Comparison of ENCODE assay signal across 24 cellular contexts in genomic region chr16:7227193-7227825, GRCh38.
DNase-seq lines count a peak whose midpoint lies in the region; ATAC-seq, FAIRE-seq and TF ChIP-seq lines count a peak whose summit lies in the region.
"Had no signal": no experiment of that assay in that cellular context is flagged by ENCODE, and none has a peak within 500 bp of the region (broad histone marks: within the 10 kb centered on the region; RNA-seq: fewer than 3 reads in every experiment).

No MANE protein-coding gene starts in this region.

- 14 to 23% methylated on average over 14 to 15 of the region's 15 CpGs for WGBS in ectodermal cell, 2 experiments
- WGBS in lung, 2 donors: 13 to 23% methylated on average over 15 of the region's 15 CpGs

- H3K36me3 ChIP-seq in ectodermal cell (ENCODE audit: control insufficient read depth, insufficient read depth, low read length) (no peaks in the 10 kb centered on the region), lung (ENCODE audit: control insufficient read depth in 2 of 2, insufficient read depth in 2 of 2, low read length in 2 of 2) (no peaks in the 10 kb centered on the region)
- H3K36me3 ChIP-seq: colonic mucosa, heart right ventricle, MG63, Peyer's patch, transverse colon had no signal

- TF ChIP-seq CTCF in lung (IDR thresholded peaks at IDR 0.05; ENCODE audit: control extremely low read depth, extremely low read depth) (no peak), coronary artery (IDR thresholded peaks at IDR 0.05) (no peak)

- no peak for FAIRE-seq in urothelium cell line (lab: Jason Lieb, UNC)
- FAIRE-seq: GM18507 had no signal

- H3K4me1 ChIP-seq in ectodermal cell (ENCODE audit: control insufficient read depth, insufficient read depth, low read length) (peaks cover 7% of the 10 kb centered on the region), lung (ENCODE audit: control insufficient read depth in 2 of 2, insufficient read depth in 2 of 2, low read length in 2 of 2) (peaks cover 0 to 2% of the 10 kb centered on the region in 2 donors)
- H3K4me1 ChIP-seq: colonic mucosa, heart right ventricle, Peyer's patch, transverse colon had no signal

- H3K27me3 ChIP-seq in ectodermal cell (ENCODE audit: control insufficient read depth, insufficient read depth, low read length, poor library complexity, severe bottlenecking): no peaks in the 10 kb centered on the region
- no peaks in the 10 kb centered on the region for H3K27me3 ChIP-seq in lung (ENCODE audit: control insufficient read depth, insufficient read depth)
- H3K27me3 ChIP-seq: colonic mucosa, MG63, Peyer's patch, transverse colon had no signal

- no peak for ATAC-seq in lung (ENCODE audit: insufficient read depth, low FRiP score)
- no peak for ATAC-seq in HG03196 (IDR thresholded peaks at IDR 0.05; ENCODE audit: unreplicated experiment)
- ATAC-seq: heart right ventricle had no signal

- H3K27ac ChIP-seq in ectodermal cell (ENCODE audit: insufficient read depth, low read depth, low read length, poor library complexity, severe bottlenecking) (no peak overlapping the region), lung (ENCODE audit: low read depth in 1 of 2, low read length in 1 of 2) (no peak overlapping the region), coronary artery (no peak overlapping the region)
- H3K27ac ChIP-seq: 22Rv1, colonic mucosa, heart right ventricle, Peyer's patch, transverse colon had no signal

- peak overlapping the region; percentile 5 for H3K4me3 ChIP-seq in ectodermal cell (ENCODE audit: insufficient read depth, low read depth, low read length)
- no peak overlapping the region for H3K4me3 ChIP-seq in lung
- no peak overlapping the region for H3K4me3 ChIP-seq in coronary artery
- H3K4me3 ChIP-seq: colonic mucosa, heart right ventricle, MG63, Peyer's patch, transverse colon had no signal

- no peaks in the 10 kb centered on the region for H3K9me3 ChIP-seq in ectodermal cell (ENCODE audit: control insufficient read depth, low read length)
- H3K9me3 ChIP-seq in lung (ENCODE audit: control insufficient read depth in 2 of 2, insufficient read depth in 1 of 2, low read length in 1 of 2): peaks cover 0 to 2% of the 10 kb centered on the region in 2 donors
- H3K9me3 ChIP-seq: colonic mucosa, heart right ventricle, MG63, transverse colon had no signal

- DNase-seq in NCI-H1436 (lab: John Stamatoyannopoulos, UW): peak; percentile 32
- DNase-seq in NCI-H1436 treated with DMSO at 0.1 percent for 48 hours (lab: John Stamatoyannopoulos, UW): no peak
- DNase-seq in lung (ENCODE audit: low spot score): peak; percentile 31
- DNase-seq in urothelium cell line (ENCODE audit: low spot score): peak; percentile 40
- no peak for DNase-seq in GDM1 (lab: John Stamatoyannopoulos, UW)
- no peak for DNase-seq in coronary artery (ENCODE audit: low spot score)
- DNase-seq: activated CD4-positive, alpha-beta T cell treated with anti-CD3 and anti-CD28 coated beads, Interleukin-2, amount 10 ng/mL, durations not matched to agents 7 days and 5 days; activated gamma-delta T cell treated with Interleukin-2 at 50 U/mL for 16 hours; AML-193; CD8-positive, alpha-beta memory T cell; colonic mucosa; heart right ventricle; MG63; NCI-H1694; NCI-H446; NK-92 treated with Interleukin-12 subunit alpha and Interleukin-12 subunit beta, amount 100 ng/mL, for 24 hours; Peyer's patch; stimulated activated CD4-positive, alpha-beta T cell treated with anti-CD3 and anti-CD28 coated beads, Interleukin-4, amount 100 ng/mL, for 1 hour; T-helper 2 cell; transverse colon had no signal

Comparison
In these comparisons a context has a peak if more than half of its experiments do, and no peak if none do; other contexts are left out.
1. DNase-seq: peak in NCI-H1436 (single experiment), lung (single experiment) and urothelium cell line (single experiment); none in NCI-H1436 treated with DMSO at 0.1 percent for 48 hours (single experiment), GDM1 (single experiment) and coronary artery (single experiment).